In genomic region chr10:102230861-102231356, GRCh38 we compare ENCODE assay signal across 1 cellular context.
A peak's percentile ranks its signal among the peaks of the same experiment; 100 is the strongest.
TF ChIP-seq lines count a peak whose summit lies in the region.

No MANE protein-coding gene starts in this region.

TF ChIP-seq in IMR-90, 13 proteins besides CTCF, POLR2A, EP300 and RAD21 (continued from another document):
- no peak for TF ChIP-seq BHLHE40 (IDR thresholded peaks at IDR 0.05; ENCODE audit: low read depth, low read length)
- TF ChIP-seq RCOR1 (IDR thresholded peaks at IDR 0.05; ENCODE audit: insufficient replicate concordance, low read length), result no peak
- 0 out of 2 replicates have a peak, but pooled peaks have one; percentile 13 for TF ChIP-seq SMC3 (IDR thresholded peaks at IDR 0.05; ENCODE audit: low read depth, low read length)
- no peak for TF ChIP-seq USF2 (IDR thresholded peaks at IDR 0.05; ENCODE audit: low read depth, low read length)
- TF ChIP-seq FOS (IDR thresholded peaks at IDR 0.05; ENCODE audit: low read depth, low read length), result no peak
